ENCODE assay signal across 11 cellular contexts in the genomic region with DNA sequence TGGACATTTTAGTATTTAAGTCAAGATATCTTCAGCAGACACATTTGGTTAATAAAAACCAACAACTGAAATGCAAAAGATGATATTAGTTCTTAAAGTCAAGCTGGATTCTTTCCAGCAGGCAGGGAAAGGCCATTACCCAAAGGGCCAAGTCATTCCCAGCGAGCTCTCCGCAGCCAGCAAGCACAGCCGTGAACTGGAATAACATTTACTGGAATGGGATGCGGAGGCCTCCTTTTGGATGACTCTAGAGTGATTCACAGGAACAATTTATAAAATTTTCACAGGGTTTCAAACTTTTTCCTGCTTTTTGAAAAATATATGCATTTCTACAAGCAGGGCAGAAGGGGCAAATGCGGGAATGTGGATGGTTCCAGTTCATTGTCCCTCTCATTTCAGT.
DNase-seq lines count a peak whose midpoint lies in the region; FAIRE-seq and TF ChIP-seq lines count a peak whose summit lies in the region.
"Had no signal": no experiment of that assay in that cellular context is flagged by ENCODE, and none has a peak within 500 bp of the region (broad histone marks: within the 10 kb centered on the region; RNA-seq: fewer than 3 reads in every experiment).

No MANE protein-coding gene starts in this region.

- no peaks in the 10 kb centered on the region for H3K36me3 ChIP-seq in testis (ENCODE audit: low read depth, missing control alignments)

- no peaks in the 10 kb centered on the region for H3K36me3 Mint-ChIP-seq in activated T-cell treated with anti-CD3 and anti-CD28 coated beads, Interleukin-2, amount 50 U/mL, for 24 hours (ENCODE audit: low read depth)

- H3K9me3 Mint-ChIP-seq in activated T-cell treated with anti-CD3 and anti-CD28 coated beads, Interleukin-2, amount 50 U/mL, for 24 hours: no peaks in the 10 kb centered on the region
- H3K9me3 Mint-ChIP-seq: H9 had no signal

- DNase-seq in HS-27A (ENCODE audit: low read depth) (peak; percentile 85), astrocyte of the hippocampus (ENCODE audit: low read depth, low spot score) (peak; percentile 64), iris pigment epithelial cell (ENCODE audit: low read depth) (peak; percentile 76), testis (peak; percentile 61), GM12891 (ENCODE audit: insufficient read length, low spot score) (no peak), GDM1 (lab: John Stamatoyannopoulos, UW) (no peak), NCI-H82 treated with DMSO at 0.1 percent for 48 hours (lab: John Stamatoyannopoulos, UW; ENCODE audit: unreplicated experiment) (no peak)
- no peak for DNase-seq in activated T-cell treated with anti-CD3 and anti-CD28 coated beads, Interleukin-2, amount 50 U/mL, for 24 hours
- DNase-seq: activated CD4-positive, CD25-positive, alpha-beta regulatory T cell treated with anti-CD3 and anti-CD28 coated beads, Interleukin-2, amount 50 U/mL, for 72 hours; H9; NCI-H1417 treated with DMSO at 0.1 percent for 48 hours had no signal

- intact Hi-C loops in testis (cut with DNase I; ENCODE audit: low total_unique reads): no loop called here

- TF ChIP-seq POLR2A in testis (IDR thresholded peaks at IDR 0.05) (no peak), GM12891 (IDR thresholded peaks at IDR 0.05; ENCODE audit: low read depth, low read length) (no peak)

- no peak for TF ChIP-seq CTCF in testis (IDR thresholded peaks at IDR 0.05)

- H3K4me1 Mint-ChIP-seq in activated T-cell treated with anti-CD3 and anti-CD28 coated beads, Interleukin-2, amount 50 U/mL, for 24 hours (ENCODE audit: low read depth): no peaks in the 10 kb centered on the region

- FAIRE-seq in GM12891 (lab: Jason Lieb, UNC): no peak

- no peak overlapping the region for H3K4me3 ChIP-seq in testis

- H3K27ac Mint-ChIP-seq in activated T-cell treated with anti-CD3 and anti-CD28 coated beads, Interleukin-2, amount 50 U/mL, for 24 hours: no peak overlapping the region
- H3K27ac Mint-ChIP-seq: H9 had no signal

- peaks cover 31% of the 10 kb centered on the region for H3K27me3 Mint-ChIP-seq in activated T-cell treated with anti-CD3 and anti-CD28 coated beads, Interleukin-2, amount 50 U/mL, for 24 hours

- H3K4me3 Mint-ChIP-seq in activated T-cell treated with anti-CD3 and anti-CD28 coated beads, Interleukin-2, amount 50 U/mL, for 24 hours: no peak overlapping the region
- H3K4me3 Mint-ChIP-seq: H9 had no signal

- peak overlapping the region in 1 of 2 donors; percentile 18 for H3K27ac ChIP-seq in testis

- no peaks in the 10 kb centered on the region for H3K27me3 ChIP-seq in testis

- 56 to 64% methylated on average over 5 of the region's 5 CpGs for WGBS in testis, 2 donors

- no peaks in the 10 kb centered on the region for H3K4me1 ChIP-seq in testis

- no peaks in the 10 kb centered on the region for H3K9me3 ChIP-seq in testis

TF ChIP-seq in GM12891, 5 proteins besides CTCF, POLR2A, EP300 and RAD21:
- TF ChIP-seq PAX5 (IDR thresholded peaks at IDR 0.05; ENCODE audit: insufficient read depth, low read length, severe bottlenecking) (no peak), POU2F2 (IDR thresholded peaks at IDR 0.05; ENCODE audit: low read depth, low read length) (no peak), TAF1 (IDR thresholded peaks at IDR 0.05; ENCODE audit: low read depth, low read length) (no peak), POLR2AphosphoS5 (IDR thresholded peaks at IDR 0.05; ENCODE audit: low read depth, low read length) (no peak), SPI1 (IDR thresholded peaks at IDR 0.05; ENCODE audit: low read depth, low read length) (no peak)
TF ChIP-seq in GM12891: peak in this region for 0.

Comparison
In these comparisons a context has a peak if more than half of its experiments do, and no peak if none do; other contexts are left out.
1. DNase-seq: peak in HS-27A (single experiment), astrocyte of the hippocampus (single experiment), iris pigment epithelial cell (single experiment) and testis (single experiment); none in GM12891 (single experiment), GDM1 (single experiment), NCI-H82 treated with DMSO at 0.1 percent for 48 hours (single experiment) and activated T-cell treated with anti-CD3 and anti-CD28 coated beads, Interleukin-2, amount 50 U/mL, for 24 hours (single experiment).